Comparison of ENCODE assay signal across 13 cellular contexts in genomic region chr20:8518878-8519277, GRCh38.
"Had no signal": no experiment of that assay in that cellular context is flagged by ENCODE, and none has a peak within 500 bp of the region (broad histone marks: within the 10 kb centered on the region; RNA-seq: fewer than 3 reads in every experiment).

No MANE protein-coding gene starts in this region.

- H3K4me3 Mint-ChIP-seq: activated CD4-positive, alpha-beta memory T cell treated with anti-CD3 and anti-CD28 coated beads, Interleukin-2, amount 10 ng/mL, durations not matched to agents 7 days and 5 days; activated naive CD8-positive, alpha-beta T cell treated with anti-CD3 and anti-CD28 coated beads, Interleukin-2, amount 10 ng/mL, durations not matched to agents 7 days and 5 days; neural crest cell; stimulated activated naive CD8-positive, alpha-beta T cell treated with anti-CD3 and anti-CD28 coated beads, Interleukin-15, Interleukin-2, amounts not matched to agents 100 ng/mL and 50 ng/mL, for 24 hours had no signal

- H3K27ac ChIP-seq: breast epithelium, upper lobe of left lung had no signal

- H3K36me3 ChIP-seq: breast epithelium, upper lobe of left lung had no signal

- H3K9me3 ChIP-seq: breast epithelium, upper lobe of left lung had no signal

- H3K36me3 Mint-ChIP-seq: activated naive CD8-positive, alpha-beta T cell treated with anti-CD3 and anti-CD28 coated beads, Interleukin-2, amount 10 ng/mL, durations not matched to agents 7 days and 5 days had no signal

- H3K4me3 ChIP-seq: breast epithelium, upper lobe of left lung had no signal

- H3K4me1 ChIP-seq: breast epithelium, upper lobe of left lung had no signal

- ATAC-seq: left ventricle myocardium superior had no signal

- H3K27me3 ChIP-seq: breast epithelium, upper lobe of left lung had no signal

- DNase-seq: activated CD4-positive, alpha-beta memory T cell treated with anti-CD3 and anti-CD28 coated beads, Interleukin-2, amount 10 ng/mL, durations not matched to agents 7 days and 5 days; activated CD4-positive, alpha-beta T cell treated with anti-CD3 and anti-CD28 coated beads for 1 hour; activated CD8-positive, alpha-beta memory T cell treated with anti-CD3 and anti-CD28 coated beads, Interleukin-2, amount 50 U/mL, for 4 hours; activated naive CD8-positive, alpha-beta T cell treated with anti-CD3 and anti-CD28 coated beads, Interleukin-2, amount 10 ng/mL, durations not matched to agents 7 days and 5 days; aorta; left ventricle myocardium superior; retina; stimulated activated CD4-positive, alpha-beta T cell treated with anti-CD3 and anti-CD28 coated beads, Interleukin-4, amount 100 ng/mL, for 1 hour; stimulated activated CD8-positive, alpha-beta memory T cell treated with anti-CD3 and anti-CD28 coated beads, Interleukin-4, amount 100 ng/mL, for 48 hours; upper lobe of left lung had no signal

- H3K9me3 Mint-ChIP-seq: activated CD4-positive, alpha-beta memory T cell treated with anti-CD3 and anti-CD28 coated beads, Interleukin-2, amount 10 ng/mL, durations not matched to agents 7 days and 5 days; neural crest cell; stimulated activated naive CD8-positive, alpha-beta T cell treated with anti-CD3 and anti-CD28 coated beads, Interleukin-15, Interleukin-2, amounts not matched to agents 100 ng/mL and 50 ng/mL, for 24 hours had no signal

- H3K27ac Mint-ChIP-seq: activated CD4-positive, alpha-beta memory T cell treated with anti-CD3 and anti-CD28 coated beads, Interleukin-2, amount 10 ng/mL, durations not matched to agents 7 days and 5 days; activated naive CD8-positive, alpha-beta T cell treated with anti-CD3 and anti-CD28 coated beads, Interleukin-2, amount 10 ng/mL, durations not matched to agents 7 days and 5 days; stimulated activated naive CD8-positive, alpha-beta T cell treated with anti-CD3 and anti-CD28 coated beads, Interleukin-15, Interleukin-2, amounts not matched to agents 100 ng/mL and 50 ng/mL, for 24 hours had no signal

- H3K27me3 Mint-ChIP-seq: activated CD4-positive, alpha-beta memory T cell treated with anti-CD3 and anti-CD28 coated beads, Interleukin-2, amount 10 ng/mL, durations not matched to agents 7 days and 5 days; activated naive CD8-positive, alpha-beta T cell treated with anti-CD3 and anti-CD28 coated beads, Interleukin-2, amount 10 ng/mL, durations not matched to agents 7 days and 5 days; stimulated activated naive CD8-positive, alpha-beta T cell treated with anti-CD3 and anti-CD28 coated beads, Interleukin-15, Interleukin-2, amounts not matched to agents 100 ng/mL and 50 ng/mL, for 24 hours had no signal

- H3K4me1 Mint-ChIP-seq: activated CD4-positive, alpha-beta memory T cell treated with anti-CD3 and anti-CD28 coated beads, Interleukin-2, amount 10 ng/mL, durations not matched to agents 7 days and 5 days had no signal
